8 cellular contexts compared by ENCODE assay signal in the genomic region with DNA sequence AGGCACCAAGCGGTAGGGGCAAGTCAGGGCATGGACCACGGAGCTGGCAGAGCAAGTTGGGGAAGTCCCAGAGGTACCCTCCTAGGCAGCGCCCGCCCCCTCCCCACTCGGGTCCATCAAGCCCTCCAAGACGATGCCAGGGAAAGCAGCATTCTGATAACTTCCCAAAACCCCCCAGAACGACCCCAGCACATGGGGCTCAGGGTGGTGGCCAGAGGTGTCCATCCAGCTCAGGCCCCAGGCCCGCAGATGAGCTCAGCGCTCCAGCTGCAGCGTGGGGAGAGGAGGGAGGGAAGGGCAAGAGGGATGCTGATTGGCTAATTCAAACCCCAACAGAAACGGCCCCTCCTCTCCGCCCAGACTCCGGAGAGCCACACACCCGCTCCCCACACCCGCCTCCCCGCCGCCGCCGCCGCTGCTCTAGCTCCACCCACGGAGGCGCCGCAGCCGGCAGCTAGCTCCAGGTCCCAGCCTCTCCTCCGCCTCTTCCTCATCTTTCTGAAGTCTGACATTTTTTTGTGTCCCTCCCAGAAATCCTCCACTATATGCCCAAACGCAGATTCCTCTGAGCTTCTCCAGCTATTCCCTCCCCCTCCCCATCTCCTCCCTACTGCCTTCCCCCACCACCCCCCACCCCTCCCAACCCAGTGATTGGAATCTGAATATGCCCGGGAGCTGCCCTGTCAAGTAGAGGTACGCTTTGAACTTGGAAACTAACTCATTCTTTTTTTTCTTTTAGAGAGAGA. TPM values are rescaled to one million over a fixed set of nuclear protein-coding genes. Genes with fewer than 3 reads are reported as not detected.
DNase-seq lines count a peak whose midpoint lies in the region; ATAC-seq and TF ChIP-seq lines count a peak whose summit lies in the region.

No MANE protein-coding gene starts in this region.

- DNase-seq in GM12864 (ENCODE audit: low read depth) (peak; percentile 73), NCI-H146 (lab: John Stamatoyannopoulos, UW) (peak; percentile 96), amygdala (lab: John Stamatoyannopoulos, UW) (peak in 55 of 56 donors; percentile 41 to 95 (median 89)), right cardiac atrium (peak; percentile 94 to 98 (median 97)), pulmonary artery endothelial cell (ENCODE audit: low read depth, low spot score) (peak; percentile 77)

- H3K27me3 ChIP-seq in right cardiac atrium (ENCODE audit: control insufficient read depth, insufficient read depth): no peaks in the 10 kb centered on the region

- no peaks in the 10 kb centered on the region for H3K9me3 Mint-ChIP-seq in T-helper 1 cell treated with Interleukin-12 subunit alpha and Interleukin-12 subunit beta and Interleukin-4 antibody, amounts not matched to agents 30 μg/mL and 1 μg/mL, for 36 hours

- H3K4me1 Mint-ChIP-seq in T-helper 1 cell treated with Interleukin-12 subunit alpha and Interleukin-12 subunit beta and Interleukin-4 antibody, amounts not matched to agents 30 μg/mL and 1 μg/mL, for 36 hours (ENCODE audit: low read depth): peaks cover 18% of the 10 kb centered on the region

- ATAC-seq in HG02763 (IDR thresholded peaks at IDR 0.05; ENCODE audit: unreplicated experiment): peak; percentile 78
- ATAC-seq in right cardiac atrium: peak; percentile 93 to 95

- H3K9me3 ChIP-seq in right cardiac atrium (ENCODE audit: control insufficient read depth, low read length): no peaks in the 10 kb centered on the region

- intact Hi-C loops in right cardiac atrium (cut with DNase I): no loop called here

- H3K27ac Mint-ChIP-seq in T-helper 1 cell treated with Interleukin-12 subunit alpha and Interleukin-12 subunit beta and Interleukin-4 antibody, amounts not matched to agents 30 μg/mL and 1 μg/mL, for 36 hours: peak overlapping the region; percentile 90

- H3K27me3 Mint-ChIP-seq in T-helper 1 cell treated with Interleukin-12 subunit alpha and Interleukin-12 subunit beta and Interleukin-4 antibody, amounts not matched to agents 30 μg/mL and 1 μg/mL, for 36 hours (ENCODE audit: low read depth): no peaks in the 10 kb centered on the region

- peak overlapping the region; percentile 91 for H3K27ac ChIP-seq in right cardiac atrium (ENCODE audit: low read length)
- H3K27ac ChIP-seq in urinary bladder (ENCODE audit: low read depth): peak overlapping the region; percentile 27

- H3K36me3 Mint-ChIP-seq in T-helper 1 cell treated with Interleukin-12 subunit alpha and Interleukin-12 subunit beta and Interleukin-4 antibody, amounts not matched to agents 30 μg/mL and 1 μg/mL, for 36 hours (ENCODE audit: low read depth): no peaks in the 10 kb centered on the region

- WGBS in right cardiac atrium: 6% methylated on average over 28 of the region's 28 CpGs
- 5% methylated on average over 27 of the region's 28 CpGs for WGBS in urinary bladder

- H3K4me3 ChIP-seq in GM12864 (ENCODE audit: low read depth, low read length): peak overlapping the region; percentile 32
- peak overlapping the region; percentile 44 for H3K4me3 ChIP-seq in right cardiac atrium (ENCODE audit: low read length)
- no peak overlapping the region for H3K4me3 ChIP-seq in urinary bladder (ENCODE audit: low read depth, low read length)

- peak overlapping the region; percentile 87 for H3K4me3 Mint-ChIP-seq in T-helper 1 cell treated with Interleukin-12 subunit alpha and Interleukin-12 subunit beta and Interleukin-4 antibody, amounts not matched to agents 30 μg/mL and 1 μg/mL, for 36 hours

- H3K4me1 ChIP-seq in right cardiac atrium (ENCODE audit: control insufficient read depth, insufficient read depth, low read length) (peaks cover 25% of the 10 kb centered on the region), urinary bladder (ENCODE audit: insufficient read depth) (peaks cover 5% of the 10 kb centered on the region)

- no peaks in the 10 kb centered on the region for H3K36me3 ChIP-seq in urinary bladder (ENCODE audit: insufficient read depth)

- TF ChIP-seq CTCF in GM12864 (IDR thresholded peaks at IDR 0.05; ENCODE audit: low read depth, low read length, missing control alignments): no peak

RNA-seq across cellular contexts. Expression of a gene that starts 40.3 kb away (rescaled TPM):
- total RNA-seq in right cardiac atrium (not detected), pulmonary artery endothelial cell (not detected in 2 replicates), urinary bladder (1.6 TPM)
- polyA plus RNA-seq in right cardiac atrium (0.09 TPM), urinary bladder (0.33 TPM)
